Comparison of ENCODE assay signal across 2 cellular contexts in the genomic region with DNA sequence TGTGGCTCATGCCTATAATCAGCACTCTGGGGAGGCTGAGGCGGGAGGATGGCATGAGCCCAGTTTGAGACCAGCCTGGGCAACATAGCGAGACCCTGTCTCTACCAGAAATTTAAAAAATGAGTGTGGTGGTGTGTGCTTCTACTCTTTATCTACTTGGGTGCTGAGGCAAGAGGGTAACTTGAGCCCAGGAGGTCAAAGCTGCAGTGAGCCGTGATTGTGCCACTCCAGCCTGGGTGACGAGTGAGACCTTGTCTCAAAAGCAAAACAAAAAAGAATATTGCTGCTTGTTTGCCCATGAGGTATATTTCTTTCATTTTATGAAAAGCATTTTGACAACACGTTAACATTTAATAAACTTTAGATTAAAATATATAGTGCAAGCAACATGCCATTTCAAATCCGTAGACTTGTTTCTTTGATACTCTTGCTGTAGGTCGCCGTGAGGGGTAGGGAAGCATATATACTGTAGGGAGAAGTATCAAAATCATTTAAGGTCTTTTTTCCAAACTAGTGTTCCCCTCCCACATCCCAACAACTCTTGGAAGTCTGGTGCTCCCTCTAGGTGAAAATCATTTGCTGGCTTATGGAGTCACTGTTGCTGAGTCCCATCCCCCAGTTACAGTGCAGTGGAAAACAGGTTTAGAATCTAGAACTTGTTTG.
TF ChIP-seq lines count a peak whose summit lies in the region.

No MANE protein-coding gene starts in this region.

TF ChIP-seq in HepG2, 621 proteins besides CTCF, POLR2A, EP300 and RAD21:
- TF ChIP-seq NCOA5 (CRISPR knock-in tag; IDR thresholded peaks at IDR 0.05), result no peak
- TF ChIP-seq, protein P1, sequence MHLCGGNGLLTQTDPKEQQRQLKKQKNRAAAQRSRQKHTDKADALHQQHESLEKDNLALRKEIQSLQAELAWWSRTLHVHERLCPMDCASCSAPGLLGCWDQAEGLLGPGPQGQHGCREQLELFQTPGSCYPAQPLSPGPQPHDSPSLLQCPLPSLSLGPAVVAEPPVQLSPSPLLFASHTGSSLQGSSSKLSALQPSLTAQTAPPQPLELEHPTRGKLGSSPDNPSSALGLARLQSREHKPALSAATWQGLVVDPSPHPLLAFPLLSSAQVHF (CRISPR knock-in tag; IDR thresholded peaks at IDR 0.05), result no peak
- 0 out of 2 replicates have a peak, but pooled peaks have one; percentile 12 for TF ChIP-seq POLR2G (IDR thresholded peaks at IDR 0.05; ENCODE audit: low read depth, low read length)
- peak; percentile 45 for TF ChIP-seq POLR2AphosphoS2 (IDR thresholded peaks at IDR 0.05; ENCODE audit: low read depth, low read length)
- 0 out of 4 replicates have a peak, but pooled peaks of 1 of the 2 experiments have one; percentile 18 for TF ChIP-seq NR2F1 (CRISPR knock-in tag; IDR thresholded peaks at IDR 0.05)
- TF ChIP-seq KDM6A (CRISPR knock-in tag; IDR thresholded peaks at IDR 0.05; ENCODE audit: low read depth), result no peak
TF ChIP-seq in HepG2: peak in this region for 3.

TF ChIP-seq in GM12878, 131 proteins besides CTCF, POLR2A, EP300 and RAD21:
- TF ChIP-seq BACH1 (IDR thresholded peaks at IDR 0.05; ENCODE audit: borderline replicate concordance), result peak; percentile 6; the same call in 1 of the 2 replicates
- TF ChIP-seq POLR2AphosphoS5 (IDR thresholded peaks at IDR 0.05; ENCODE audit: low read length), result peak; percentile 67; the same call in 1 of the 2 replicates
- TF ChIP-seq, protein P2, sequence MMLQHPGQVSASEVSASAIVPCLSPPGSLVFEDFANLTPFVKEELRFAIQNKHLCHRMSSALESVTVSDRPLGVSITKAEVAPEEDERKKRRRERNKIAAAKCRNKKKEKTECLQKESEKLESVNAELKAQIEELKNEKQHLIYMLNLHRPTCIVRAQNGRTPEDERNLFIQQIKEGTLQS (IDR thresholded peaks at IDR 0.05; ENCODE audit: borderline replicate concordance, extremely low read depth, low read depth, low read length), result no peak
